20 cellular contexts compared by ENCODE assay signal in genomic region chr6:154241570-154241969, GRCh38.
DNase-seq lines count a peak whose midpoint lies in the region; ATAC-seq and TF ChIP-seq lines count a peak whose summit lies in the region.
"Had no signal": no experiment of that assay in that cellular context is flagged by ENCODE, and none has a peak within 500 bp of the region (broad histone marks: within the 10 kb centered on the region; RNA-seq: fewer than 3 reads in every experiment).

No MANE protein-coding gene starts in this region.

- H3K4me1 Mint-ChIP-seq in T-cell: peaks cover 71 to 92% (median 80%) of the 10 kb centered on the region in 3 donors
- peaks cover 84% of the 10 kb centered on the region for H3K4me1 Mint-ChIP-seq in central memory CD8-positive, alpha-beta T cell

- no peak for DNase-seq in activated naive CD4-positive, alpha-beta T cell treated with anti-CD3 and anti-CD28 coated beads, Interleukin-2, amount 50 U/mL, for 72 hours (ENCODE audit: low spot score in 2 of 2)
- no peak for DNase-seq in activated naive CD4-positive, alpha-beta T cell (lab: John Stamatoyannopoulos, UW)
- DNase-seq in T-cell: no peak
- DNase-seq in central memory CD8-positive, alpha-beta T cell (ENCODE audit: low spot score in 2 of 2): no peak
- no peak for DNase-seq in tibial artery
- DNase-seq: activated gamma-delta T cell treated with Interleukin-2 at 50 U/mL for 16 hours, cortex of kidney, H7, heart right ventricle, NCI-H1105 treated with DMSO at 0.1 percent for 48 hours, NCI-H524 treated with DMSO at 0.1 percent for 48 hours, pancreas, right lobe of liver, SW 1271, thyroid gland, WERI-Rb-1 had no signal

- intact Hi-C loops in tibial artery (cut with DNase I; ENCODE audit: low total_unique reads): no loop called here

- peak overlapping the region; percentile 90 to 98 for H3K27ac Mint-ChIP-seq in activated naive CD4-positive, alpha-beta T cell treated with anti-CD3 and anti-CD28 coated beads, Interleukin-2, amount 50 U/mL, for 72 hours
- H3K27ac Mint-ChIP-seq in T-cell: peak overlapping the region; percentile 83 to 92
- peak overlapping the region; percentile 2 for H3K27ac Mint-ChIP-seq in central memory CD8-positive, alpha-beta T cell (ENCODE audit: low read depth)
- H3K27ac Mint-ChIP-seq: stimulated activated memory B cell treated with anti-CD40 and anti-IgM and Interleukin-4, amounts not matched to agents 10 μg/mL and 1 μg/mL and 100 μg/mL, for 72 hours had no signal

- H3K9me3 Mint-ChIP-seq in activated naive CD4-positive, alpha-beta T cell treated with anti-CD3 and anti-CD28 coated beads, Interleukin-2, amount 50 U/mL, for 72 hours: peaks cover 10% of the 10 kb centered on the region in 2 donors
- H3K9me3 Mint-ChIP-seq in T-cell: peaks cover 0 to 6% (median 6%) of the 10 kb centered on the region in 3 donors
- H3K9me3 Mint-ChIP-seq in central memory CD8-positive, alpha-beta T cell: no peaks in the 10 kb centered on the region

- peak overlapping the region; percentile 19 for H3K27ac ChIP-seq in neutrophil
- no peak overlapping the region for H3K27ac ChIP-seq in tibial artery
- H3K27ac ChIP-seq: heart right ventricle, pancreas, right lobe of liver, thyroid gland, WERI-Rb-1 had no signal

- POLR2A ChIA-PET in T-cell (lab: Charles Lee): interaction anchor here (0.5 to 1.0 kb wide), 4 partner anchors 9 to 20 kb away, joined by 3 to 9 read pairs (median 3); no protein-coding TSS in a partner anchor

- no peaks in the 10 kb centered on the region for H3K27me3 Mint-ChIP-seq in T-cell
- no peaks in the 10 kb centered on the region for H3K27me3 Mint-ChIP-seq in central memory CD8-positive, alpha-beta T cell

- H3K36me3 Mint-ChIP-seq in activated naive CD4-positive, alpha-beta T cell treated with anti-CD3 and anti-CD28 coated beads, Interleukin-2, amount 50 U/mL, for 72 hours: peaks cover 23 to 27% of the 10 kb centered on the region in 2 donors
- peaks cover 51% of the 10 kb centered on the region for H3K36me3 Mint-ChIP-seq in T-cell
- H3K36me3 Mint-ChIP-seq in central memory CD8-positive, alpha-beta T cell (ENCODE audit: insufficient read depth): peaks cover 17% of the 10 kb centered on the region

- H3K9me3 ChIP-seq in neutrophil (no peaks in the 10 kb centered on the region), tibial artery (no peaks in the 10 kb centered on the region)
- H3K9me3 ChIP-seq: heart right ventricle, pancreas, right lobe of liver, thyroid gland had no signal

- TF ChIP-seq CTCF in neutrophil (IDR thresholded peaks at IDR 0.05) (no peak), tibial artery (IDR thresholded peaks at IDR 0.05) (no peak)

- no peaks in the 10 kb centered on the region for H3K27me3 ChIP-seq in neutrophil
- no peaks in the 10 kb centered on the region for H3K27me3 ChIP-seq in tibial artery
- H3K27me3 ChIP-seq: heart right ventricle, pancreas, right lobe of liver, thyroid gland had no signal

- H3K36me3 ChIP-seq in neutrophil (peaks cover 37% of the 10 kb centered on the region), tibial artery (no peaks in the 10 kb centered on the region)
- H3K36me3 ChIP-seq: heart right ventricle, pancreas, right lobe of liver, WERI-Rb-1 had no signal

- H3K4me1 ChIP-seq in neutrophil (ENCODE audit: control insufficient read depth in 1 of 2, insufficient read depth in 1 of 2, low read depth in 1 of 2, low read length in 1 of 2) (peaks cover 32 to 35% of the 10 kb centered on the region in 2 experiments), tibial artery (no peaks in the 10 kb centered on the region)
- H3K4me1 ChIP-seq: pancreas, right lobe of liver had no signal

- ATAC-seq in activated naive CD4-positive, alpha-beta T cell treated with anti-CD3 and anti-CD28 coated beads, Interleukin-2, amount 50 U/mL, for 72 hours: no peak
- ATAC-seq in T-cell (replicated peaks in 1 of 4): no peak
- no peak for ATAC-seq in central memory CD8-positive, alpha-beta T cell (replicated peaks; ENCODE audit: extremely low read depth, poor library complexity, severe bottlenecking)
- ATAC-seq in HG02973 (IDR thresholded peaks at IDR 0.05; ENCODE audit: unreplicated experiment): no peak
- ATAC-seq in HG02759 (IDR thresholded peaks at IDR 0.05; ENCODE audit: unreplicated experiment): no peak
- ATAC-seq: heart right ventricle; pancreas; right lobe of liver; stimulated activated memory B cell treated with anti-CD40 and anti-IgM and Interleukin-4, amounts not matched to agents 10 μg/mL and 1 μg/mL and 100 μg/mL, for 72 hours had no signal

- CTCF ChIA-PET in T-cell (lab: Charles Lee): interaction anchor here (0.8 to 2.1 kb wide), 3 partner anchors 31 to 84 kb away, joined by 3 to 6 read pairs (median 5); no protein-coding TSS in a partner anchor

- H3K4me3 Mint-ChIP-seq in T-cell: peak overlapping the region; percentile 58 to 92 (median 72)
- H3K4me3 Mint-ChIP-seq in central memory CD8-positive, alpha-beta T cell: peak overlapping the region; percentile 93
- H3K4me3 Mint-ChIP-seq: stimulated activated memory B cell treated with anti-CD40 and anti-IgM and Interleukin-4, amounts not matched to agents 10 μg/mL and 1 μg/mL and 100 μg/mL, for 72 hours had no signal

- H3K4me3 ChIP-seq in neutrophil (ENCODE audit: low read depth in 1 of 2, low read length in 1 of 2): no peak overlapping the region
- H3K4me3 ChIP-seq in tibial artery: no peak overlapping the region
- H3K4me3 ChIP-seq: heart right ventricle, pancreas, right lobe of liver, thyroid gland had no signal

Comparison
In these comparisons a context has a peak if more than half of its experiments do, and no peak if none do; other contexts are left out.
1. H3K27ac Mint-ChIP-seq: peak in every context shown above with its lines; median percentile 94 in activated naive CD4-positive, alpha-beta T cell treated with anti-CD3 and anti-CD28 coated beads, Interleukin-2, amount 50 U/mL, for 72 hours; 88 in T-cell; 2 in central memory CD8-positive, alpha-beta T cell.